ENCODE assay signal across 5 cellular contexts in the genomic region with DNA sequence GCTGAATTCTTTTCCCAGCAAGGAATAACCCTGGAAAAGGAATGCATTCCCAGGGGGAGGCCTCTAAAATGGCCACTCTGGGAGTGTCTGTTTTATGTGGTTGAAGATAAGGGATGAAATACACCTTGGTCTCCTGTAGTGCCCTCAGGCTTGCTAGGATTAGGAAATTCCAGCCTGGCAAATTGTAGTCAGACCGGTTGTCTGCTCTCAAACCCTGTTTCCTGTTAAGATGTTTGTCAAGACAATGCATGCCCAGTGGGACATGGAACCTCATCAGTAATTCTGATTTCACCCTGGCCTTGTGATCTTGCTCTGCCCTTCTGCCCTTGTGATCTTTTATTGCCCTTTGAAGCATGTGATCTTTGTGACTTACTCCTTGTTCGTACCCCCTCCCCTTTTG. TPM values are rescaled to one million over a fixed set of nuclear protein-coding genes. Genes with fewer than 3 reads are reported as not detected.
"Had no signal": no experiment of that assay in that cellular context is flagged by ENCODE, and none has a peak within 500 bp of the region (broad histone marks: within the 10 kb centered on the region; RNA-seq: fewer than 3 reads in every experiment).

No MANE protein-coding gene starts in this region.

RNA-seq across cellular contexts. Expression of a gene that starts 14.2 kb away (rescaled TPM):
- total RNA-seq: body of pancreas; endothelial cell of umbilical vein; mesenteric fat pad; natural killer cell treated with Interleukin-12 subunit alpha and Interleukin-12 subunit beta and Interleukin-15 and Interleukin-18, amount 100 ng/mL, for 72 hours; osteoblast had no signal
- polyA plus RNA-seq: endothelial cell of umbilical vein had no signal
